Comparison of ENCODE assay signal across 21 cellular contexts in the genomic region with DNA sequence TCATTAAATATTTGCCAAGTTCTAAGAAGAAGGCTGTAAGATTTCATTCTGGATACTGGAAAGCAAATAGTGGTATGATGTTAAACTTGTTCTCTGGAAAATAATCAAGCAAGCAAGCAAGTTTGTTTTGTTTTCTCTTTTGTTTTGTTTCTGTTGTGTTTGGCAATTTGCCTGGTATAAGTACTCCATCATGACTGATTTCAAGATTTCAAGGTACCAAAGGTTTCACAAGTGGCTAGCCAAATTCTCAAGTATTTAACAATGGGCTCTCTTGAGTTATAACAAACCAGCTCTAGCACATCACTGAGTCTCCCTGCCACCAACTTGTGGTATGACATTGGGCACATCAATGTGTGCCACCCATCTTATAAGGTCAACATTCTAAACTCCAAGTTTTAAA.
DNase-seq lines count a peak whose midpoint lies in the region; ATAC-seq, FAIRE-seq and TF ChIP-seq lines count a peak whose summit lies in the region.
"Had no signal": no experiment of that assay in that cellular context is flagged by ENCODE, and none has a peak within 500 bp of the region (broad histone marks: within the 10 kb centered on the region; RNA-seq: fewer than 3 reads in every experiment).

No MANE protein-coding gene starts in this region.

- TF ChIP-seq CTCF in bronchial epithelial cell (IDR thresholded peaks at IDR 0.05; ENCODE audit: insufficient read depth, low read length, severe bottlenecking) (no peak), HepG2 (CRISPR knock-in tag; IDR thresholded peaks at IDR 0.05) (no peak)

- H3K36me3 ChIP-seq in bronchial epithelial cell (ENCODE audit: control insufficient read depth, insufficient read depth, low read length) (no peaks in the 10 kb centered on the region), HepG2 (replicated peaks in 1 of 2; ENCODE audit: control insufficient read depth in 1 of 2, insufficient read depth in 2 of 2, low read length in 2 of 2) (no peaks in the 10 kb centered on the region)
- H3K36me3 ChIP-seq: MG63 had no signal

- H3K4me3 ChIP-seq in bronchial epithelial cell (ENCODE audit: low read depth, low read length): no peak overlapping the region
- no peak overlapping the region for H3K4me3 ChIP-seq in HepG2 (replicated peaks in 1 of 3; ENCODE audit: insufficient read depth in 1 of 3, low read depth in 2 of 3, low read length in 3 of 3)
- H3K4me3 ChIP-seq: body of pancreas, GM23338, MG63, mucosa of descending colon, SK-N-MC had no signal

- no peak overlapping the region for H3K27ac ChIP-seq in HepG2 (ENCODE audit: extremely low read length, insufficient read depth, low read length)
- H3K27ac ChIP-seq: body of pancreas, SK-N-MC had no signal

- POLR2A ChIA-PET in HepG2 (lab: Yijun Ruan, JAX): no interaction called here

- no peaks in the 10 kb centered on the region for H3K4me1 ChIP-seq in HepG2 (ENCODE audit: insufficient read depth, low read length)
- H3K4me1 ChIP-seq: body of pancreas had no signal

- ATAC-seq in GM18519 (IDR thresholded peaks at IDR 0.05; ENCODE audit: low FRiP score, unreplicated experiment) (peak; percentile 60), HepG2 (no peak)
- ATAC-seq: activated T-cell treated with anti-CD3 and anti-CD28 coated beads, Interleukin-2, amount 50 U/mL, for 4 hours; body of pancreas; GM23338; left ventricle myocardium superior; mucosa of descending colon; Panc1 had no signal

- H3K79me2 ChIP-seq in HepG2 (ENCODE audit: insufficient read depth, low read length): no peaks in the 10 kb centered on the region

- FAIRE-seq in bronchial epithelial cell (lab: Jason Lieb, UNC) (no peak), HepG2 (lab: Jason Lieb, UNC) (no peak)
- FAIRE-seq: HTR-8/SVneo had no signal

- H3K9me3 ChIP-seq in HepG2 (ENCODE audit: low read length): no peaks in the 10 kb centered on the region
- H3K9me3 ChIP-seq: body of pancreas, mucosa of descending colon had no signal

- no peak for TF ChIP-seq POLR2A in HepG2 (IDR thresholded peaks at IDR 0.05; ENCODE audit: insufficient read depth in 1 of 2, low read depth in 2 of 2, low read length in 2 of 2)

- CTCF ChIA-PET in HepG2 (lab: Yijun Ruan, JAX; ENCODE audit: low intra/inter-chr PET ratio, low total read pairs): no interaction called here

- H3K4me2 ChIP-seq in HepG2 (ENCODE audit: low read depth, low read length): no peak overlapping the region
- H3K4me2 ChIP-seq: GM23338 had no signal

- H3K9ac ChIP-seq in HepG2 (ENCODE audit: insufficient read depth, low read depth, low read length): no peak overlapping the region

- BruUV-seq in HepG2 (replicated peaks; lab: Mats Ljungman, UMichigan): no TSS peak

- H4K20me1 ChIP-seq in HepG2 (ENCODE audit: insufficient read depth, low read length): no peaks in the 10 kb centered on the region

- TF ChIP-seq EP300 in HepG2 (IDR thresholded peaks at IDR 0.05; ENCODE audit: low read depth in 2 of 2, low read length in 2 of 2): no peak
- TF ChIP-seq EP300 in HepG2 (CRISPR knock-in tag; IDR thresholded peaks at IDR 0.05; ENCODE audit: borderline replicate concordance): no peak

- H2AFZ ChIP-seq in HepG2 (ENCODE audit: low read length): no peak overlapping the region
- H2AFZ ChIP-seq: GM23338 had no signal

- peaks cover 1% of the 10 kb centered on the region for H3K27me3 ChIP-seq in bronchial epithelial cell (ENCODE audit: control insufficient read depth, insufficient read depth, low read length)
- H3K27me3 ChIP-seq in HepG2 (ENCODE audit: control insufficient read depth in 1 of 2, insufficient read depth in 2 of 2, low read length in 2 of 2): no peaks in the 10 kb centered on the region
- H3K27me3 ChIP-seq: body of pancreas, MG63 had no signal

- in situ Hi-C loops in HepG2 (cut with HindIII; ENCODE audit: extremely low pct_ligation_motif_present, low pct_unique_long_range_greater_than_20kb) (no loop called here), G401 (cut with HindIII; ENCODE audit: low sequenced_read_pairs) (no loop called here)

- no peak for TF ChIP-seq RAD21 in HepG2 (CRISPR knock-in tag; IDR thresholded peaks at IDR 0.05)

- intact Hi-C loops in HepG2 (cut with micrococcal nuclease; ENCODE audit: unreplicated experiment): no loop called here

- peak; percentile 20 for DNase-seq in NCI-H1105 (lab: John Stamatoyannopoulos, UW)
- DNase-seq in bronchial epithelial cell (ENCODE audit: low read depth): peak; percentile 39
- peak; percentile 29 for DNase-seq in left kidney (ENCODE audit: low read depth, low spot score)
- no peak for DNase-seq in HepG2 (ENCODE audit: low spot score)
- DNase-seq in G401 (ENCODE audit: low spot score): no peak
- no peak for DNase-seq in EL
- DNase-seq: activated CD4-positive, CD25-positive, alpha-beta regulatory T cell; activated naive CD4-positive, alpha-beta T cell treated with anti-CD3 and anti-CD28 coated beads, Interleukin-2, amount 10 ng/mL, durations not matched to agents 7 days and 5 days; activated T-cell treated with anti-CD3 and anti-CD28 coated beads, Interleukin-2, amount 50 U/mL, for 4 hours; body of pancreas; left ventricle myocardium superior; MG63; mucosa of descending colon; NCI-H146; NCI-H2227 treated with DMSO at 0.1 percent for 48 hours; stimulated activated CD8-positive, alpha-beta memory T cell treated with anti-CD3 and anti-CD28 coated beads, Interleukin-4, amount 100 ng/mL, for 48 hours had no signal

TF ChIP-seq in HepG2, 621 proteins besides CTCF, POLR2A, EP300 and RAD21:
- TF ChIP-seq ZNF614 (CRISPR knock-in tag; IDR thresholded peaks at IDR 0.05; ENCODE audit: borderline replicate concordance) (no peak), ZNF337 (CRISPR knock-in tag; IDR thresholded peaks at IDR 0.05; ENCODE audit: borderline replicate concordance, low read depth) (no peak), ZNF232 (CRISPR knock-in tag; IDR thresholded peaks at IDR 0.05; ENCODE audit: borderline replicate concordance) (no peak)
- TF ChIP-seq, protein P1, sequence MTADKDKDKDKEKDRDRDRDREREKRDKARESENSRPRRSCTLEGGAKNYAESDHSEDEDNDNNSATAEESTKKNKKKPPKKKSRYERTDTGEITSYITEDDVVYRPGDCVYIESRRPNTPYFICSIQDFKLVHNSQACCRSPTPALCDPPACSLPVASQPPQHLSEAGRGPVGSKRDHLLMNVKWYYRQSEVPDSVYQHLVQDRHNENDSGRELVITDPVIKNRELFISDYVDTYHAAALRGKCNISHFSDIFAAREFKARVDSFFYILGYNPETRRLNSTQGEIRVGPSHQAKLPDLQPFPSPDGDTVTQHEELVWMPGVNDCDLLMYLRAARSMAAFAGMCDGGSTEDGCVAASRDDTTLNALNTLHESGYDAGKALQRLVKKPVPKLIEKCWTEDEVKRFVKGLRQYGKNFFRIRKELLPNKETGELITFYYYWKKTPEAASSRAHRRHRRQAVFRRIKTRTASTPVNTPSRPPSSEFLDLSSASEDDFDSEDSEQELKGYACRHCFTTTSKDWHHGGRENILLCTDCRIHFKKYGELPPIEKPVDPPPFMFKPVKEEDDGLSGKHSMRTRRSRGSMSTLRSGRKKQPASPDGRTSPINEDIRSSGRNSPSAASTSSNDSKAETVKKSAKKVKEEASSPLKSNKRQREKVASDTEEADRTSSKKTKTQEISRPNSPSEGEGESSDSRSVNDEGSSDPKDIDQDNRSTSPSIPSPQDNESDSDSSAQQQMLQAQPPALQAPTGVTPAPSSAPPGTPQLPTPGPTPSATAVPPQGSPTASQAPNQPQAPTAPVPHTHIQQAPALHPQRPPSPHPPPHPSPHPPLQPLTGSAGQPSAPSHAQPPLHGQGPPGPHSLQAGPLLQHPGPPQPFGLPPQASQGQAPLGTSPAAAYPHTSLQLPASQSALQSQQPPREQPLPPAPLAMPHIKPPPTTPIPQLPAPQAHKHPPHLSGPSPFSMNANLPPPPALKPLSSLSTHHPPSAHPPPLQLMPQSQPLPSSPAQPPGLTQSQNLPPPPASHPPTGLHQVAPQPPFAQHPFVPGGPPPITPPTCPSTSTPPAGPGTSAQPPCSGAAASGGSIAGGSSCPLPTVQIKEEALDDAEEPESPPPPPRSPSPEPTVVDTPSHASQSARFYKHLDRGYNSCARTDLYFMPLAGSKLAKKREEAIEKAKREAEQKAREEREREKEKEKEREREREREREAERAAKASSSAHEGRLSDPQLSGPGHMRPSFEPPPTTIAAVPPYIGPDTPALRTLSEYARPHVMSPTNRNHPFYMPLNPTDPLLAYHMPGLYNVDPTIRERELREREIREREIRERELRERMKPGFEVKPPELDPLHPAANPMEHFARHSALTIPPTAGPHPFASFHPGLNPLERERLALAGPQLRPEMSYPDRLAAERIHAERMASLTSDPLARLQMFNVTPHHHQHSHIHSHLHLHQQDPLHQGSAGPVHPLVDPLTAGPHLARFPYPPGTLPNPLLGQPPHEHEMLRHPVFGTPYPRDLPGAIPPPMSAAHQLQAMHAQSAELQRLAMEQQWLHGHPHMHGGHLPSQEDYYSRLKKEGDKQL (CRISPR knock-in tag; IDR thresholded peaks at IDR 0.05; ENCODE audit: low read depth): no peak

Comparison
In these comparisons a context has a peak if more than half of its experiments do, and no peak if none do; other contexts are left out.
1. DNase-seq: peak in NCI-H1105 (single experiment), bronchial epithelial cell (single experiment) and left kidney (single experiment); none in HepG2 (single experiment), G401 (single experiment) and EL (single experiment).